Comparison of ENCODE assay signal across 19 cellular contexts in the genomic region with DNA sequence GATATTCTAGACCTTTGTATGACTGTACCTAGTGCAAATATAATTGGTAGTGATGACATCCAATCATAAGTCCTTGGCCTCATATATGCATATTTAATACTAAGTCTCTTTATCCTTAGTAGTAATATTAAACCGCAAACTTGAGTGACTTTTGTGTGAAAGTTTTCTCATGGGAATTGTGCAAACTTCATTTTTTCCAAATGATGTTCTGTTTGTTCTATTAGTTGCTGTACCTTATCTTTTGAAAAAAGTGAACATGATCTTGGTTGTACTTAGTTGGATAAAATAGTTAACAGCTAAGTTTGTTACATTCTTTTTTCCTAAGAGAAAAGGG.
"Had no signal": no experiment of that assay in that cellular context is flagged by ENCODE, and none has a peak within 500 bp of the region (broad histone marks: within the 10 kb centered on the region; RNA-seq: fewer than 3 reads in every experiment).

No MANE protein-coding gene starts in this region.

- H3K27ac ChIP-seq: epithelial cell of prostate, tibial artery had no signal

- DNase-seq: activated CD4-positive, alpha-beta T cell treated with anti-CD3 and anti-CD28 coated beads, Interleukin-2, amount 10 ng/mL, durations not matched to agents 7 days and 5 days; activated CD4-positive, CD25-positive, alpha-beta regulatory T cell treated with anti-CD3 and anti-CD28 coated beads, Interleukin-2, amount 50 U/mL, for 72 hours; activated CD8-positive, alpha-beta memory T cell treated with anti-CD3 and anti-CD28 coated beads, Interleukin-2, amount 10 ng/mL, durations not matched to agents 7 days and 5 days; activated CD8-positive, alpha-beta T cell treated with anti-CD3 and anti-CD28 coated beads for 36 hours; activated gamma-delta T cell treated with Interleukin-2 at 50 U/mL for 16 hours; activated T-cell treated with anti-CD3 and anti-CD28 coated beads for 4 hours; cortex of kidney; hippocampal formation; natural killer cell; SK-N-SH; stimulated activated CD4-positive, alpha-beta T cell treated with anti-CD3 and anti-CD28 coated beads, Interleukin-12 subunit alpha, Interleukin-12 subunit beta, amount 100 ng/mL, for 4 hours; stimulated activated CD4-positive, alpha-beta T cell treated with anti-CD3 and anti-CD28 coated beads, Interleukin-4, amount 100 ng/mL, for 4 hours; stimulated activated naive CD8-positive, alpha-beta T cell treated with anti-CD3 and anti-CD28 coated beads, Interleukin-15, Interleukin-2, amounts not matched to agents 100 U/mL and 50 U/mL, for 24 hours; T-helper 1 cell; tibial artery; WERI-Rb-1 had no signal

- H3K9me3 ChIP-seq: SK-N-SH, tibial artery had no signal

- H3K4me1 Mint-ChIP-seq: activated CD4-positive, alpha-beta T cell treated with anti-CD3 and anti-CD28 coated beads, Interleukin-2, amount 10 ng/mL, durations not matched to agents 7 days and 5 days; activated CD8-positive, alpha-beta memory T cell treated with anti-CD3 and anti-CD28 coated beads, Interleukin-2, amount 10 ng/mL, durations not matched to agents 7 days and 5 days; activated naive CD4-positive, alpha-beta T cell treated with anti-CD3 and anti-CD28 coated beads, Interleukin-2, amount 50 U/mL, for 24 hours; natural killer cell had no signal

- H3K9me3 Mint-ChIP-seq: activated CD4-positive, alpha-beta T cell treated with anti-CD3 and anti-CD28 coated beads, Interleukin-2, amount 10 ng/mL, durations not matched to agents 7 days and 5 days; activated CD8-positive, alpha-beta T cell treated with anti-CD3 and anti-CD28 coated beads for 36 hours; activated naive CD4-positive, alpha-beta T cell treated with anti-CD3 and anti-CD28 coated beads, Interleukin-2, amount 50 U/mL, for 24 hours; natural killer cell had no signal

- H3K4me3 Mint-ChIP-seq: activated CD4-positive, alpha-beta T cell treated with anti-CD3 and anti-CD28 coated beads, Interleukin-2, amount 10 ng/mL, durations not matched to agents 7 days and 5 days; activated CD8-positive, alpha-beta memory T cell treated with anti-CD3 and anti-CD28 coated beads, Interleukin-2, amount 10 ng/mL, durations not matched to agents 7 days and 5 days; activated CD8-positive, alpha-beta T cell treated with anti-CD3 and anti-CD28 coated beads for 36 hours; activated naive CD4-positive, alpha-beta T cell treated with anti-CD3 and anti-CD28 coated beads, Interleukin-2, amount 50 U/mL, for 24 hours; natural killer cell had no signal

- H3K4me3 ChIP-seq: lung, tibial artery had no signal

- ATAC-seq: activated CD8-positive, alpha-beta memory T cell treated with anti-CD3 and anti-CD28 coated beads, Interleukin-2, amount 10 ng/mL, durations not matched to agents 7 days and 5 days; activated CD8-positive, alpha-beta T cell treated with anti-CD3 and anti-CD28 coated beads for 36 hours; natural killer cell; stimulated activated naive CD8-positive, alpha-beta T cell treated with anti-CD3 and anti-CD28 coated beads, Interleukin-15, Interleukin-2, amounts not matched to agents 100 U/mL and 50 U/mL, for 24 hours had no signal

- H3K36me3 ChIP-seq: tibial artery, WERI-Rb-1 had no signal

- H3K27me3 Mint-ChIP-seq: activated CD8-positive, alpha-beta T cell treated with anti-CD3 and anti-CD28 coated beads for 36 hours; activated naive CD4-positive, alpha-beta T cell treated with anti-CD3 and anti-CD28 coated beads, Interleukin-2, amount 50 U/mL, for 24 hours had no signal

- H3K27ac Mint-ChIP-seq: activated CD4-positive, alpha-beta T cell treated with anti-CD3 and anti-CD28 coated beads, Interleukin-2, amount 10 ng/mL, durations not matched to agents 7 days and 5 days; activated CD8-positive, alpha-beta memory T cell treated with anti-CD3 and anti-CD28 coated beads, Interleukin-2, amount 10 ng/mL, durations not matched to agents 7 days and 5 days; activated CD8-positive, alpha-beta T cell treated with anti-CD3 and anti-CD28 coated beads for 36 hours; activated naive CD4-positive, alpha-beta T cell treated with anti-CD3 and anti-CD28 coated beads, Interleukin-2, amount 50 U/mL, for 24 hours; natural killer cell had no signal

- H3K27me3 ChIP-seq: tibial artery had no signal

- H3K9ac ChIP-seq: SK-N-SH had no signal

- H3K36me3 Mint-ChIP-seq: activated CD8-positive, alpha-beta memory T cell treated with anti-CD3 and anti-CD28 coated beads, Interleukin-2, amount 10 ng/mL, durations not matched to agents 7 days and 5 days; activated naive CD4-positive, alpha-beta T cell treated with anti-CD3 and anti-CD28 coated beads, Interleukin-2, amount 50 U/mL, for 24 hours; natural killer cell had no signal

- H3K9me2 ChIP-seq: SK-N-SH had no signal

- H3K4me1 ChIP-seq: tibial artery had no signal

- H3K4me2 ChIP-seq: SK-N-SH had no signal
